Comparison of ENCODE assay signal across 14 cellular contexts in genomic region chr1:51548986-51549619, GRCh38. TPM values are rescaled to one million over a fixed set of nuclear protein-coding genes. Genes with fewer than 3 reads are reported as not detected.
DNase-seq lines count a peak whose midpoint lies in the region; ATAC-seq and TF ChIP-seq lines count a peak whose summit lies in the region.
"Had no signal": no experiment of that assay in that cellular context is flagged by ENCODE, and none has a peak within 500 bp of the region (broad histone marks: within the 10 kb centered on the region; RNA-seq: fewer than 3 reads in every experiment).

No MANE protein-coding gene starts in this region.

- H3K9me3 ChIP-seq in Panc1 (ENCODE audit: control insufficient read depth, insufficient read depth, low read depth, low read length) (no peaks in the 10 kb centered on the region), upper lobe of right lung (no peaks in the 10 kb centered on the region), BE2C (no peaks in the 10 kb centered on the region)
- H3K9me3 ChIP-seq: tibial artery had no signal

- peaks cover 22% of the 10 kb centered on the region for H3K4me1 Mint-ChIP-seq in stimulated activated naive CD8-positive, alpha-beta T cell treated with anti-CD3 and anti-CD28 coated beads, Interleukin-15, Interleukin-2, amounts not matched to agents 100 ng/mL and 50 ng/mL, for 24 hours (ENCODE audit: low read depth)

- intact Hi-C loops in Panc1 (cut with micrococcal nuclease; ENCODE audit: unreplicated experiment) (no loop called here), upper lobe of right lung (cut with DNase I) (no loop called here)

- peak overlapping the region; percentile 41; the same call in 1 of the 2 replicates for H3K27ac ChIP-seq in Panc1 (ENCODE audit: low read length)
- H3K27ac ChIP-seq in upper lobe of right lung: no peak overlapping the region
- H3K27ac ChIP-seq: HL-60, SK-N-MC, tibial artery had no signal

- ATAC-seq in stimulated activated naive CD8-positive, alpha-beta T cell treated with anti-CD3 and anti-CD28 coated beads, Interleukin-15, Interleukin-2, amounts not matched to agents 100 U/mL and 50 U/mL, for 24 hours: no peak
- ATAC-seq in Panc1 (no peak), upper lobe of right lung (peak; percentile 65)

- H3K4me3 Mint-ChIP-seq in stimulated activated naive CD8-positive, alpha-beta T cell treated with anti-CD3 and anti-CD28 coated beads, Interleukin-15, Interleukin-2, amounts not matched to agents 100 ng/mL and 50 ng/mL, for 24 hours: no peak overlapping the region

- H3K4me3 ChIP-seq in Panc1 (ENCODE audit: low read depth in 2 of 2, low read length in 2 of 2): no peak overlapping the region
- H3K4me3 ChIP-seq in fibroblast of villous mesenchyme (ENCODE audit: low read depth, low read length): no peak overlapping the region
- no peak overlapping the region for H3K4me3 ChIP-seq in upper lobe of right lung
- H3K4me3 ChIP-seq in BE2C (ENCODE audit: low read depth, low read length): no peak overlapping the region
- H3K4me3 ChIP-seq: SK-N-MC, tibial artery had no signal

- BruUV-seq in Panc1 (replicated peaks; lab: Mats Ljungman, UMichigan): no TSS peak

- no peaks in the 10 kb centered on the region for H3K36me3 Mint-ChIP-seq in stimulated activated naive CD8-positive, alpha-beta T cell treated with anti-CD3 and anti-CD28 coated beads, Interleukin-15, Interleukin-2, amounts not matched to agents 100 ng/mL and 50 ng/mL, for 24 hours (ENCODE audit: low read depth)

- H3K36me3 ChIP-seq in Panc1 (ENCODE audit: control insufficient read depth, insufficient read depth, low read length) (no peaks in the 10 kb centered on the region), upper lobe of right lung (no peaks in the 10 kb centered on the region), BE2C (no peaks in the 10 kb centered on the region)
- H3K36me3 ChIP-seq: tibial artery had no signal

- peak overlapping the region; percentile 64 for H3K27ac Mint-ChIP-seq in stimulated activated naive CD8-positive, alpha-beta T cell treated with anti-CD3 and anti-CD28 coated beads, Interleukin-15, Interleukin-2, amounts not matched to agents 100 ng/mL and 50 ng/mL, for 24 hours

- peaks cover 4% of the 10 kb centered on the region for H3K4me1 ChIP-seq in Panc1 (ENCODE audit: control insufficient read depth, insufficient read depth, low read length)
- peaks cover 10% of the 10 kb centered on the region for H3K4me1 ChIP-seq in upper lobe of right lung
- H3K4me1 ChIP-seq in BE2C: no peaks in the 10 kb centered on the region
- H3K4me1 ChIP-seq: tibial artery had no signal

- no peak for DNase-seq in stimulated activated naive CD8-positive, alpha-beta T cell treated with anti-CD3 and anti-CD28 coated beads, Interleukin-15, Interleukin-2, amounts not matched to agents 100 U/mL and 50 U/mL, for 24 hours
- no peak for DNase-seq in Panc1 (ENCODE audit: low read depth, low spot score)
- peak; percentile 28 for DNase-seq in fibroblast of villous mesenchyme (ENCODE audit: low read depth)
- DNase-seq in upper lobe of right lung: no peak
- DNase-seq in NCI-H69 (lab: John Stamatoyannopoulos, UW): no peak
- no peak for DNase-seq in BE2C
- no peak for DNase-seq in cerebellum (ENCODE audit: low spot score)
- DNase-seq: activated T-cell treated with anti-CD3 and anti-CD28 coated beads, Interleukin-2, amount 50 U/mL, for 1 hour; NCI-H2081 treated with DMSO at 0.1 percent for 48 hours; stimulated activated CD4-positive, alpha-beta T cell treated with anti-CD3 and anti-CD28 coated beads, Interleukin-4, amount 100 ng/mL, for 4 hours; tibial artery had no signal

- CTCF ChIA-PET in Panc1 (lab: Charles Lee): interaction anchor here (0.6 kb wide), 1 partner anchor 8 kb away, joined by 4 read pairs; no protein-coding TSS in a partner anchor

- no peaks in the 10 kb centered on the region for H3K27me3 ChIP-seq in Panc1 (ENCODE audit: control insufficient read depth, insufficient read depth, low read length)
- H3K27me3 ChIP-seq in upper lobe of right lung: no peaks in the 10 kb centered on the region
- no peaks in the 10 kb centered on the region for H3K27me3 ChIP-seq in BE2C
- H3K27me3 ChIP-seq: tibial artery had no signal

- TF ChIP-seq CTCF in Panc1 (IDR thresholded peaks at IDR 0.05): no peak
- no peak for TF ChIP-seq CTCF in fibroblast of villous mesenchyme (IDR thresholded peaks at IDR 0.05; ENCODE audit: insufficient read depth, low read depth, low read length)
- no peak for TF ChIP-seq CTCF in upper lobe of right lung (IDR thresholded peaks at IDR 0.05)
- TF ChIP-seq CTCF in BE2C (IDR thresholded peaks at IDR 0.05; ENCODE audit: low read depth, low read length): no peak

- H3K27me3 Mint-ChIP-seq in stimulated activated naive CD8-positive, alpha-beta T cell treated with anti-CD3 and anti-CD28 coated beads, Interleukin-15, Interleukin-2, amounts not matched to agents 100 ng/mL and 50 ng/mL, for 24 hours: no peaks in the 10 kb centered on the region

- in situ Hi-C loops in Panc1 (cut with HindIII; ENCODE audit: low pct_unique_long_range_greater_than_20kb, low sequenced_read_pairs): no loop called here

- POLR2A ChIA-PET in Panc1 (lab: Charles Lee): no interaction called here

- H3K9me3 Mint-ChIP-seq in stimulated activated naive CD8-positive, alpha-beta T cell treated with anti-CD3 and anti-CD28 coated beads, Interleukin-15, Interleukin-2, amounts not matched to agents 100 ng/mL and 50 ng/mL, for 24 hours: no peaks in the 10 kb centered on the region

RNA-seq across cellular contexts. Expression of gene EPS15, which starts 30.0 kb away (rescaled TPM):
- total RNA-seq in Panc1 (2021; ENCODE audit: unreplicated experiment) (54.4 TPM), fibroblast of villous mesenchyme (47.4 and 58.7 TPM in 2 replicates), upper lobe of right lung (88.5 TPM), cerebellum (99.0 TPM)
- polyA plus RNA-seq in Panc1 (2012; ENCODE audit: insufficient read length): 15.4 TPM
- 10.8 TPM for polyA plus RNA-seq in BE2C (2012; ENCODE audit: insufficient read depth, insufficient read length, low read depth)
